Comparison of ENCODE assay signal across 36 cellular contexts in genomic region chr1:17752356-17752755, GRCh38. TPM values are rescaled to one million over a fixed set of nuclear protein-coding genes. Genes with fewer than 3 reads are reported as not detected.
"Had no signal": no experiment of that assay in that cellular context is flagged by ENCODE, and none has a peak within 500 bp of the region (broad histone marks: within the 10 kb centered on the region; RNA-seq: fewer than 3 reads in every experiment).

No MANE protein-coding gene starts in this region.

- H3K4me3 ChIP-seq: ascending aorta, body of pancreas, breast epithelium, cardiac muscle cell had no signal

- H3K36me3 ChIP-seq: ascending aorta, brain microvascular endothelial cell, breast epithelium, cardiac muscle cell had no signal

- H3K27ac ChIP-seq: ascending aorta, body of pancreas, brain microvascular endothelial cell, breast epithelium, cardiac muscle cell had no signal

- DNase-seq: activated effector memory CD4-positive, alpha-beta T cell treated with anti-CD3 and anti-CD28 coated beads, Interleukin-2, amount 50 U/mL, for 16 hours; activated effector memory CD4-positive, alpha-beta T cell treated with Interleukin-2 at 50 U/mL for 16 hours; activated gamma-delta T cell; activated gamma-delta T cell treated with Interleukin-2 at 50 U/mL for 16 hours; activated naive CD4-positive, alpha-beta T cell; activated naive CD4-positive, alpha-beta T cell treated with anti-CD3 and anti-CD28 coated beads for 36 hours; activated naive CD4-positive, alpha-beta T cell treated with anti-CD3 and anti-CD28 coated beads, Interleukin-2, amount 10 ng/mL, durations not matched to agents 7 days and 5 days; activated naive CD4-positive, alpha-beta T cell treated with anti-CD3 and anti-CD28 coated beads, Interleukin-2, amount 50 U/mL, for 16 hours; activated naive CD4-positive, alpha-beta T cell treated with Interleukin-2 at 50 U/mL for 16 hours; activated naive CD8-positive, alpha-beta T cell treated with anti-CD3 and anti-CD28 coated beads for 36 hours; activated naive CD8-positive, alpha-beta T cell treated with anti-CD3 and anti-CD28 coated beads, Interleukin-2, amount 10 ng/mL, durations not matched to agents 7 days and 5 days; activated naive CD8-positive, alpha-beta T cell treated with anti-CD3 and anti-CD28 coated beads, Interleukin-2, amount 50 U/mL, for 24 hours; activated T-cell treated with anti-CD3 and anti-CD28 coated beads, Interleukin-2, amount 50 U/mL, for 1 hour; activated T-cell treated with anti-CD3 and anti-CD28 coated beads, Interleukin-2, amount 50 U/mL, for 24 hours; activated T-cell treated with anti-CD3 and anti-CD28 coated beads, Interleukin-2, amount 50 U/mL, for 4 hours; activated T-cell treated with anti-CD3 and anti-CD28 coated beads, Interleukin-2, amount 50 U/mL, for 48 hours; activated T-cell treated with anti-CD3 and anti-CD28 coated beads, Interleukin-2, amount 50 U/mL, for 72 hours; amniotic stem cell; amygdala; anterior cingulate cortex; aorta; body of pancreas; brain microvascular endothelial cell; caudate nucleus; central memory CD4-positive, alpha-beta T cell; cerebellar nuclear complex had no signal

- H3K4me1 ChIP-seq: ascending aorta, body of pancreas, breast epithelium had no signal

- H3K27me3 ChIP-seq: ascending aorta, body of pancreas, brain microvascular endothelial cell, breast epithelium, cardiac muscle cell had no signal

RNA-seq across cellular contexts. Expression of gene ACTL8, which starts 2.8 kb away (rescaled TPM):
- total RNA-seq: activated naive CD8-positive, alpha-beta T cell treated with anti-CD3 and anti-CD28 coated beads for 36 hours; activated naive CD8-positive, alpha-beta T cell treated with anti-CD3 and anti-CD28 coated beads, Interleukin-2, amount 10 ng/mL, durations not matched to agents 7 days and 5 days; activated T-cell treated with anti-CD3 and anti-CD28 coated beads, Interleukin-2, amount 50 U/mL, for 4 hours; activated T-cell treated with anti-CD3 and anti-CD28 coated beads, Interleukin-2, amount 50 U/mL, for 72 hours; activated T-helper 1 cell treated with anti-CD3 and anti-CD28 coated beads, Interleukin-12 subunit alpha, Interleukin-12 subunit beta, Interleukin-2, Interleukin-4 antibody, amounts not matched to agents 30 ng/mL and 10 ng/mL and 1 ng/mL, durations not matched to agents 14 hours and 24 hours and 36 hours; activated T-helper 2 cell treated with anti-CD3 and anti-CD28 coated beads, Interferon-gamma antibody, Interleukin-2, Interleukin-4, amounts not matched to agents 10 μg/mL and 5 μg/mL and 100 μg/mL, durations not matched to agents 14 hours and 24 hours and 36 hours; aorta; ascending aorta; body of pancreas; breast epithelium; bronchial epithelial cell; cardiac muscle cell; cardiac septum; cerebellum; chondrocyte had no signal
- polyA plus RNA-seq: adipose tissue, aorta, cardiac muscle cell had no signal
